Comparison of ENCODE assay signal across 8 cellular contexts in the genomic region with DNA sequence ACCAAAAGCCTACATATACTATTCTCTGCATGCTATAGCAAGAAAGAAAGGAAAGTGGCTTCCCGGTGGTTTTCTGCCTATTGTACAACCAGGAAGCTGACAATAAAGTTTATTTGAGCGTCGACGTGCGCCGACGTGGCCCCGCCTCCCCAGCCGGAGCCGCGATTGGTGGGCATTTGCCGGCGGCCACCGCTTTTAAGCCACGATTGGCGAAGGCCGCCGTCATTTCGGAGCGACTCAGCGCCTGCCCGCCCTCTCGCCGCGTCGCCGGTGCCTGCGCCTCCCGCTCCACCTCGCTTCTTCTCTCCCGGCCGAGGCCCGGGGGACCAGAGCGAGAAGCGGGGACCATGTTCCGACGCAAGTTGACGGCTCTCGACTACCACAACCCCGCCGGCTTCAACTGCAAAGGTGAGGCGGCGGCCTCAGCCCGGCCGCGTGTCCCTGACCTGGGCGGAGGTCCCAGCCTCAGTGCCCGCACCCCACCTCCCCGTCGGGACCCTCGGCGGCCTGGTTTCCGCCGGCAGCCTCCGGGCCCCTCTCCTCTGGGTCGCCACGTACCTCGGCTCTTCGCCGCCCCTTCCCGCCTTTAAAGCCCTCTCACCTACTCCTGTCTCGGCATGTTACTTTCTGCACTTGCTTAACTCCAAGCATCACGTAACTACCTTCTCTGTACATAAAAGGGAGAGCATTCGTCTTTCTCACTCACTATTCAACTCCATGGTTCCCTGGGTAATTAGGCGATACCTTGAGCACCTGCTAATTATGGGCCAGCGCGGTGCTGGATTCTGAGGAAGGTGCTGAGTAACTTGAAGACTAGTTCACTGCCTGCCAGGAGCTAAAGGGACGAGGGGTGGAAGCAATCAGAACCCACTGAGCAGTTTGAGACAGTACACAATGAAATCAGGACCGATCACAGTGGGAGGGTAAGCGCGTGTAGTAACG. TPM values are rescaled to one million over a fixed set of nuclear protein-coding genes. Genes with fewer than 3 reads are reported as not detected.
DNase-seq lines count a peak whose midpoint lies in the region; ATAC-seq and TF ChIP-seq lines count a peak whose summit lies in the region.

A gene (plus strand): TSS at position 254 of the 942 bp plus-strand sequence. CDS start 94 bp downstream, at position 348.

- intact Hi-C loops in spleen (cut with DNase I; ENCODE audit: low total_unique reads), result loop anchor here (10.0 kb wide), 1 partner anchor 485 kb away; no protein-coding TSS in a partner anchor

- H3K4me1 ChIP-seq in spleen, result peaks cover 18 to 58% (median 45%) of the 10 kb centered on the region in 6 donors

- POLR2A ChIA-PET in AG04449 (lab: Yijun Ruan, JAX), result interaction anchor here (0.6 to 1.0 kb wide), 2 partner anchors 43 to 80 kb away, joined by 3 to 4 read pairs; a partner anchor contains a TSS
- POLR2A ChIA-PET in WTC11 (lab: Charles Lee), result no interaction called here

- WGBS in spleen, 5 donors, result 0 to 1% (median 0%) methylated on average over 56 to 72 of the region's 72 CpGs

- H3K27me3 Mint-ChIP-seq in WTC11 (ENCODE audit: low read depth), result peaks cover 4% of the 10 kb centered on the region
- peaks cover 0 to 6% (median 3%) of the 10 kb centered on the region in 3 donors for H3K27me3 Mint-ChIP-seq in immature natural killer cell (ENCODE audit: low read depth in 3 of 3)

- ATAC-seq in GM18873 (IDR thresholded peaks at IDR 0.05; ENCODE audit: low FRiP score, unreplicated experiment) (peak; percentile 94), HG03139 (IDR thresholded peaks at IDR 0.05; ENCODE audit: unreplicated experiment) (peak; percentile 95), WTC11 (peak; percentile 95)

- H3K4me3 Mint-ChIP-seq in WTC11, result peak within 1 kb of the TSS; percentile 93
- peak within 1 kb of the TSS; percentile 92 to 100 (median 96) for H3K4me3 Mint-ChIP-seq in immature natural killer cell

- H3K36me3 Mint-ChIP-seq in WTC11 (peaks cover 25% of the 10 kb centered on the region), immature natural killer cell (peaks cover 13 to 16% (median 16%) of the 10 kb centered on the region in 3 donors)

- H3K36me3 ChIP-seq in spleen, result peaks cover 0 to 35% (median 27%) of the 10 kb centered on the region in 6 donors

- CTCF ChIA-PET in AG04449 (lab: Yijun Ruan, JAX), result interaction anchor here (6.8 to 9.7 kb wide), 2 partner anchors 11 to 144 kb away, joined by 97 to 182 read pairs; no protein-coding TSS in a partner anchor
- CTCF ChIA-PET in WTC11 (lab: Charles Lee), result interaction anchor here (0.6 to 1.3 kb wide), 2 partner anchors 11 to 24 kb away, joined by 3 to 4 read pairs; no protein-coding TSS in a partner anchor

- DNase-seq in AG04449 (ENCODE audit: low read depth, low spot score) (peak; percentile 45), NCI-H2227 (lab: John Stamatoyannopoulos, UW; ENCODE audit: unreplicated experiment) (peak; percentile 94), WTC11 (ENCODE audit: low spot score) (peak; percentile 89), cardiac fibroblast (ENCODE audit: low read depth in 2 of 2) (peak; percentile 95 to 97), immature natural killer cell (peak; percentile 90 to 92 (median 91)), spleen (peak; percentile 99)

- H3K4me3 ChIP-seq in AG04449 (ENCODE audit: low read depth, low read length) (peak within 1 kb of the TSS; percentile 86), cardiac fibroblast (replicated peaks in 1 of 2; ENCODE audit: low read depth in 2 of 2, low read length in 2 of 2) (peak within 1 kb of the TSS; percentile 84 to 90), spleen (peak within 1 kb of the TSS; percentile 84 to 93 (median 89))

- H3K9me3 Mint-ChIP-seq in WTC11 (no peaks in the 10 kb centered on the region), immature natural killer cell (no peaks in the 10 kb centered on the region)

- H3K27ac Mint-ChIP-seq in WTC11, result peak within 1 kb of the TSS; percentile 91
- H3K27ac Mint-ChIP-seq in immature natural killer cell, result peak within 1 kb of the TSS; percentile 85 to 98 (median 94)

- H3K27me3 ChIP-seq in spleen (replicated peaks in 1 of 7), result no peaks in the 10 kb centered on the region

- no peak for TF ChIP-seq CTCF in AG04449 (IDR thresholded peaks at IDR 0.05; ENCODE audit: insufficient read depth, low read length, missing control alignments)
- TF ChIP-seq CTCF in WTC11 (IDR thresholded peaks at IDR 0.05), result no peak
- no peak for TF ChIP-seq CTCF in cardiac fibroblast (IDR thresholded peaks at IDR 0.05; ENCODE audit: low read depth, low read length)
- peak in 3 of 11 experiments; percentile 17 to 40 (median 28) for TF ChIP-seq CTCF in spleen (IDR thresholded peaks at IDR 0.05 in 8 of 11, conservative IDR thresholded peaks at IDR 0.05 in 3 of 11)

- peak within 1 kb of the TSS; percentile 69 to 94 (median 90) for H3K27ac ChIP-seq in spleen

- peak; percentile 21 to 77 (median 47) for TF ChIP-seq POLR2A in spleen (IDR thresholded peaks at IDR 0.05)

- H3K4me1 Mint-ChIP-seq in WTC11, result peaks cover 9% of the 10 kb centered on the region
- peaks cover 23 to 48% of the 10 kb centered on the region in 2 donors for H3K4me1 Mint-ChIP-seq in immature natural killer cell

- H3K9me3 ChIP-seq in spleen, result no peaks in the 10 kb centered on the region

TF ChIP-seq in WTC11, 78 proteins besides CTCF, POLR2A, EP300 and RAD21 (continues in another document):
- TF ChIP-seq, protein P1, sequence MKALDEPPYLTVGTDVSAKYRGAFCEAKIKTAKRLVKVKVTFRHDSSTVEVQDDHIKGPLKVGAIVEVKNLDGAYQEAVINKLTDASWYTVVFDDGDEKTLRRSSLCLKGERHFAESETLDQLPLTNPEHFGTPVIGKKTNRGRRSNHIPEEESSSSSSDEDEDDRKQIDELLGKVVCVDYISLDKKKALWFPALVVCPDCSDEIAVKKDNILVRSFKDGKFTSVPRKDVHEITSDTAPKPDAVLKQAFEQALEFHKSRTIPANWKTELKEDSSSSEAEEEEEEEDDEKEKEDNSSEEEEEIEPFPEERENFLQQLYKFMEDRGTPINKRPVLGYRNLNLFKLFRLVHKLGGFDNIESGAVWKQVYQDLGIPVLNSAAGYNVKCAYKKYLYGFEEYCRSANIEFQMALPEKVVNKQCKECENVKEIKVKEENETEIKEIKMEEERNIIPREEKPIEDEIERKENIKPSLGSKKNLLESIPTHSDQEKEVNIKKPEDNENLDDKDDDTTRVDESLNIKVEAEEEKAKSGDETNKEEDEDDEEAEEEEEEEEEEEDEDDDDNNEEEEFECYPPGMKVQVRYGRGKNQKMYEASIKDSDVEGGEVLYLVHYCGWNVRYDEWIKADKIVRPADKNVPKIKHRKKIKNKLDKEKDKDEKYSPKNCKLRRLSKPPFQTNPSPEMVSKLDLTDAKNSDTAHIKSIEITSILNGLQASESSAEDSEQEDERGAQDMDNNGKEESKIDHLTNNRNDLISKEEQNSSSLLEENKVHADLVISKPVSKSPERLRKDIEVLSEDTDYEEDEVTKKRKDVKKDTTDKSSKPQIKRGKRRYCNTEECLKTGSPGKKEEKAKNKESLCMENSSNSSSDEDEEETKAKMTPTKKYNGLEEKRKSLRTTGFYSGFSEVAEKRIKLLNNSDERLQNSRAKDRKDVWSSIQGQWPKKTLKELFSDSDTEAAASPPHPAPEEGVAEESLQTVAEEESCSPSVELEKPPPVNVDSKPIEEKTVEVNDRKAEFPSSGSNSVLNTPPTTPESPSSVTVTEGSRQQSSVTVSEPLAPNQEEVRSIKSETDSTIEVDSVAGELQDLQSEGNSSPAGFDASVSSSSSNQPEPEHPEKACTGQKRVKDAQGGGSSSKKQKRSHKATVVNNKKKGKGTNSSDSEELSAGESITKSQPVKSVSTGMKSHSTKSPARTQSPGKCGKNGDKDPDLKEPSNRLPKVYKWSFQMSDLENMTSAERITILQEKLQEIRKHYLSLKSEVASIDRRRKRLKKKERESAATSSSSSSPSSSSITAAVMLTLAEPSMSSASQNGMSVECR (CRISPR knock-in tag; IDR thresholded peaks at IDR 0.05; ENCODE audit: borderline replicate concordance), result peak; percentile 70; the same call in 1 of the 2 replicates
- TF ChIP-seq, protein P2, sequence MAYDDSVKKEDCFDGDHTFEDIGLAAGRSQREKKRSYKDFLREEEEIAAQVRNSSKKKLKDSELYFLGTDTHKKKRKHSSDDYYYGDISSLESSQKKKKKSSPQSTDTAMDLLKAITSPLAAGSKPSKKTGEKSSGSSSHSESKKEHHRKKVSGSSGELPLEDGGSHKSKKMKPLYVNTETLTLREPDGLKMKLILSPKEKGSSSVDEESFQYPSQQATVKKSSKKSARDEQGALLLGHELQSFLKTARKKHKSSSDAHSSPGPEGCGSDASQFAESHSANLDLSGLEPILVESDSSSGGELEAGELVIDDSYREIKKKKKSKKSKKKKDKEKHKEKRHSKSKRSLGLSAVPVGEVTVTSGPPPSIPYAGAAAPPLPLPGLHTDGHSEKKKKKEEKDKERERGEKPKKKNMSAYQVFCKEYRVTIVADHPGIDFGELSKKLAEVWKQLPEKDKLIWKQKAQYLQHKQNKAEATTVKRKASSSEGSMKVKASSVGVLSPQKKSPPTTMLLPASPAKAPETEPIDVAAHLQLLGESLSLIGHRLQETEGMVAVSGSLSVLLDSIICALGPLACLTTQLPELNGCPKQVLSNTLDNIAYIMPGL (CRISPR knock-in tag; IDR thresholded peaks at IDR 0.05), result peak; percentile 89; the same call in 1 of the 2 replicates
- 0 out of 2 replicates have a peak, but pooled peaks have one; percentile 43 for TF ChIP-seq SMAD3 (CRISPR knock-in tag; IDR thresholded peaks at IDR 0.05; ENCODE audit: borderline replicate concordance)
- peak; percentile 92 for TF ChIP-seq NFYB (CRISPR knock-in tag; conservative IDR thresholded peaks at IDR 0.05; ENCODE audit: low read depth)
- TF ChIP-seq FOXK1 (CRISPR knock-in tag; IDR thresholded peaks at IDR 0.05), result peak; percentile 80
- TF ChIP-seq, protein P3, sequence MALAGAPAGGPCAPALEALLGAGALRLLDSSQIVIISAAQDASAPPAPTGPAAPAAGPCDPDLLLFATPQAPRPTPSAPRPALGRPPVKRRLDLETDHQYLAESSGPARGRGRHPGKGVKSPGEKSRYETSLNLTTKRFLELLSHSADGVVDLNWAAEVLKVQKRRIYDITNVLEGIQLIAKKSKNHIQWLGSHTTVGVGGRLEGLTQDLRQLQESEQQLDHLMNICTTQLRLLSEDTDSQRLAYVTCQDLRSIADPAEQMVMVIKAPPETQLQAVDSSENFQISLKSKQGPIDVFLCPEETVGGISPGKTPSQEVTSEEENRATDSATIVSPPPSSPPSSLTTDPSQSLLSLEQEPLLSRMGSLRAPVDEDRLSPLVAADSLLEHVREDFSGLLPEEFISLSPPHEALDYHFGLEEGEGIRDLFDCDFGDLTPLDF (CRISPR knock-in tag; IDR thresholded peaks at IDR 0.05), result 0 out of 2 replicates have a peak, but pooled peaks have one; percentile 21
- TF ChIP-seq RORB (CRISPR knock-in tag; IDR thresholded peaks at IDR 0.05), result no peak
- TF ChIP-seq SP1 (CRISPR knock-in tag; conservative IDR thresholded peaks at IDR 0.05), result peak; percentile 97
- no peak for TF ChIP-seq RELA (CRISPR knock-in tag; IDR thresholded peaks at IDR 0.05; ENCODE audit: borderline replicate concordance)

RNA-seq across cellular contexts. Expression of the gene that starts here (rescaled TPM):
- total RNA-seq in WTC11 (2021), result 282 to 302 TPM (median 294 TPM) in 3 replicates
- 100 to 1,000 TPM in 2 of 3 donors, 10 to 100 TPM in 1; 92.1 to 162 (median 137) TPM for polyA plus RNA-seq in immature natural killer cell
- 10 to 100 TPM; 37.8 to 94.2 (median 87.4) TPM for total RNA-seq in spleen
- polyA plus RNA-seq in spleen, result 100 to 1,000 TPM; 118 to 184 (median 122) TPM

Comparison
In these comparisons a context has a peak if more than half of its experiments do, and no peak if none do; other contexts are left out.
1. Peak in every context shown above with its lines: DNase-seq, ATAC-seq, H3K4me3 ChIP-seq and H3K27ac ChIP-seq.
2. DNase-seq: peak in every context shown above with its lines; median percentile 99 in spleen; 96 in cardiac fibroblast; 94 in NCI-H2227; 91 in immature natural killer cell; 89 in WTC11; 45 in AG04449.